Comparison of ENCODE assay signal across 8 cellular contexts in the genomic region with DNA sequence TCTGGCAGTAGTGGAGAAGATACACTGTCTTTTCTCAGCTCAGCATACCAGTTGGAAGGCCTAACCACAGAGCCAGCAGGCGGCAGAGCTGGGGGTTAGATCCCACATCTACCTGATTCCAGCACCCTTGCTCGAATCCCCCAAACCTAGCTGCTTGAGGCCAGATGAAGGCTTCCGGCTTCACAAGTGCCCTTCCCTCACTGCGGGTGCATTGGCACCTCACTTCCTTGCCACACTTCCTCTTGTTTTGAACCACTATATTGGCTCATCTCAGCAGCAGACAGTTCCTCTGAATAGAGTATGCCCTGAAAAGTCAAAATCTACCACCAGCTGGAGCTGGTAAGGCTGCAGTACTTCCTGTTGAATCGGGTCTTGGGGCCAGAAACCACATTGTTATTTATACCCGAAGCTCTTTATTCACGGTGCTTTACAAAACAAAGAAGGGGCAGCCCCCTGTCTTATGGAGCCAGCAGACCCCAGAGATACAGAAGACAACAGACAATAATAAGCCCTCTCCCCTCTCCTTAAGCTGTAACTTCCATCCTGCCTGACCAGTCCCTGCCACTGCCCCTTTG.
DNase-seq lines count a peak whose midpoint lies in the region; ATAC-seq and TF ChIP-seq lines count a peak whose summit lies in the region.

No MANE protein-coding gene starts in this region.

- DNase-seq in SKM-1 (lab: John Stamatoyannopoulos, UW; ENCODE audit: unreplicated experiment) (peak; percentile 85), midbrain (lab: John Stamatoyannopoulos, UW) (peak; percentile 9), tibial artery (peak; percentile 47 to 68), DMS79 (lab: John Stamatoyannopoulos, UW) (no peak), HuH-7.5 (ENCODE audit: low spot score) (no peak)

- H3K4me3 ChIP-seq in tibial artery: no peak overlapping the region

- H3K4me3 Mint-ChIP-seq in activated naive CD4-positive, alpha-beta T cell treated with anti-CD3 and anti-CD28 coated beads, Interleukin-2, amount 50 U/mL, for 24 hours: peak overlapping the region; percentile 54

- H3K36me3 ChIP-seq in tibial artery: no peaks in the 10 kb centered on the region

- H3K27ac ChIP-seq in tibial artery: no peak overlapping the region

- H3K9me3 ChIP-seq in tibial artery: no peaks in the 10 kb centered on the region

- no peak for TF ChIP-seq CTCF in tibial artery (IDR thresholded peaks at IDR 0.05)

- H3K27me3 ChIP-seq in tibial artery: no peaks in the 10 kb centered on the region

- no peaks in the 10 kb centered on the region for H3K27me3 Mint-ChIP-seq in activated naive CD4-positive, alpha-beta T cell treated with anti-CD3 and anti-CD28 coated beads, Interleukin-2, amount 50 U/mL, for 24 hours

- peaks cover 86% of the 10 kb centered on the region for H3K4me1 Mint-ChIP-seq in activated naive CD4-positive, alpha-beta T cell treated with anti-CD3 and anti-CD28 coated beads, Interleukin-2, amount 50 U/mL, for 24 hours

- intact Hi-C loops in tibial artery (cut with DNase I; ENCODE audit: low total_unique reads): no loop called here

- peaks cover 0 to 18% (median 6%) of the 10 kb centered on the region in 4 donors for H3K4me1 ChIP-seq in tibial artery

- no peaks in the 10 kb centered on the region for H3K9me3 Mint-ChIP-seq in activated naive CD4-positive, alpha-beta T cell treated with anti-CD3 and anti-CD28 coated beads, Interleukin-2, amount 50 U/mL, for 24 hours

- peak; percentile 79 for ATAC-seq in GM18511 (IDR thresholded peaks at IDR 0.05; ENCODE audit: unreplicated experiment)
- peak; percentile 58 for ATAC-seq in HG02970 (IDR thresholded peaks at IDR 0.05; ENCODE audit: low FRiP score, unreplicated experiment)

- H3K36me3 Mint-ChIP-seq in activated naive CD4-positive, alpha-beta T cell treated with anti-CD3 and anti-CD28 coated beads, Interleukin-2, amount 50 U/mL, for 24 hours: peaks cover 1% of the 10 kb centered on the region

- H3K27ac Mint-ChIP-seq in activated naive CD4-positive, alpha-beta T cell treated with anti-CD3 and anti-CD28 coated beads, Interleukin-2, amount 50 U/mL, for 24 hours: peak overlapping the region; percentile 96

Comparison
In these comparisons a context has a peak if more than half of its experiments do, and no peak if none do; other contexts are left out.
1. DNase-seq: peak in SKM-1 (single experiment), midbrain (single experiment) and tibial artery (2 of 2); none in DMS79 (single experiment) and HuH-7.5 (single experiment).